20 cellular contexts compared by ENCODE assay signal in the genomic region with DNA sequence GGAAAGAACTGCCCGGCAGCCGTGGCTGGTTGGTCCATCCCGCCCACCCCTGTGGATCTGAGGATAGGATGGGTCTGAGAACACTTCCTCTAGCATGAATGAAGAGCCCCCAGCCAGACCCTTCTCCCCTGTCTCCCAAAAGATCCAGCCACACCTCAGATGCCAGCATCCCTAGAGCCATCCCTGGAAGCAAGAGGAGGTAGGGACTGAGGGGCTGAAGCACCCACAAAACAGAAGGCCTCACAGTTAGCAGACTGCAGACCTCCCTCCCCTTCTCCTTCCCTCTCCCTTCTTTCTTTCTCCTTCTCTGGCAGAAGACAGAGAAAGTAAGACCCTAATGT. TPM values are rescaled to one million over a fixed set of nuclear protein-coding genes. Genes with fewer than 3 reads are reported as not detected.
DNase-seq lines count a peak whose midpoint lies in the region; ATAC-seq and TF ChIP-seq lines count a peak whose summit lies in the region.
"Had no signal": no experiment of that assay in that cellular context is flagged by ENCODE, and none has a peak within 500 bp of the region (broad histone marks: within the 10 kb centered on the region; RNA-seq: fewer than 3 reads in every experiment).

No MANE protein-coding gene starts in this region.

- no peak overlapping the region for H3K4me2 ChIP-seq in neuronal stem cell (ENCODE audit: insufficient read depth, low read length, poor library complexity, severe bottlenecking)
- H3K4me2 ChIP-seq: BLaER1, GM23338 had no signal

- H2BK15ac ChIP-seq in neuronal stem cell (ENCODE audit: low read length), result peak overlapping the region; percentile 58

- no peak overlapping the region for H3K4ac ChIP-seq in neuronal stem cell (ENCODE audit: low read length)

- H2AFZ ChIP-seq in neuronal stem cell (ENCODE audit: low read length), result no peak overlapping the region
- H2AFZ ChIP-seq: GM23338 had no signal

- H3K9ac ChIP-seq in neuronal stem cell (ENCODE audit: low read depth, low read length, poor library complexity), result no peak overlapping the region
- H3K9ac ChIP-seq: BLaER1 had no signal

- H2BK12ac ChIP-seq in neuronal stem cell (ENCODE audit: low read length), result peak overlapping the region; percentile 73

- no peak overlapping the region for H2BK120ac ChIP-seq in neuronal stem cell (ENCODE audit: low read depth, low read length)

- no peak overlapping the region for H3K23ac ChIP-seq in neuronal stem cell (ENCODE audit: low read depth, low read length, poor library complexity)

- no CpG with 5 or more reads among the region's 3 CpGs for WGBS in neuronal stem cell (ENCODE audit: extremely low coverage in 2 of 2, insufficient read length in 2 of 2, insufficient replicate concordance in 1 of 2), 2 donors

- no peak overlapping the region for H3K4me3 ChIP-seq in neuronal stem cell (ENCODE audit: low read length in 2 of 2)
- H3K4me3 ChIP-seq: BLaER1, GM23338 had no signal

- H3K27me3 ChIP-seq in neuronal stem cell (ENCODE audit: control insufficient read depth in 3 of 3, insufficient read depth in 3 of 3, low read depth in 1 of 3, low read length in 3 of 3), result peaks cover 0 to 17% (median 7%) of the 10 kb centered on the region in 3 experiments

- peaks cover 11% of the 10 kb centered on the region for H3K9me3 Mint-ChIP-seq in glutamatergic neuron (ENCODE audit: unreplicated experiment)
- H3K9me3 Mint-ChIP-seq: CD8-positive, alpha-beta T cell; GM23338; IgD-negative memory B cell had no signal

- DNase-seq in activated CD8-positive, alpha-beta memory T cell treated with anti-CD3 and anti-CD28 coated beads for 24 hours, result peak; percentile 52
- DNase-seq in activated CD8-positive, alpha-beta memory T cell treated with anti-CD3 and anti-CD28 coated beads, Interleukin-2, amount 50 U/mL, for 48 hours, result no peak
- DNase-seq in glutamatergic neuron (no peak), neuronal stem cell (ENCODE audit: low spot score) (no peak)
- no peak for DNase-seq in stimulated activated CD4-positive, alpha-beta T cell treated with anti-CD3 and anti-CD28 coated beads, Interleukin-4, amount 100 ng/mL, for 24 hours
- DNase-seq: Calu3; CD8-positive, alpha-beta T cell; DMS79 treated with DMSO at 0.1 percent for 48 hours; GF-D8; HCEC 1CT; KBM-7 had no signal

- peaks cover 21 to 47% of the 10 kb centered on the region in 2 donors for H3K4me1 ChIP-seq in neuronal stem cell (ENCODE audit: control insufficient read depth in 2 of 2, insufficient read depth in 1 of 2, low read depth in 1 of 2, low read length in 2 of 2)

- H3K9me3 ChIP-seq in neuronal stem cell (replicated peaks in 1 of 2; ENCODE audit: control insufficient read depth in 2 of 2, insufficient read depth in 1 of 2, low read depth in 1 of 2, low read length in 2 of 2), result no peaks in the 10 kb centered on the region
- H3K9me3 ChIP-seq: BLaER1 had no signal

- H2AK5ac ChIP-seq in neuronal stem cell (ENCODE audit: low read depth, low read length), result peak overlapping the region; percentile 56

- H3K27ac ChIP-seq in neuronal stem cell (replicated peaks; ENCODE audit: low read length), result no peak overlapping the region
- H3K27ac ChIP-seq: 22Rv1, BLaER1 had no signal

- peak overlapping the region; percentile 89 for H3K4me3 Mint-ChIP-seq in glutamatergic neuron (ENCODE audit: unreplicated experiment)
- H3K4me3 Mint-ChIP-seq: CD8-positive, alpha-beta T cell had no signal

- no peak overlapping the region for H4K8ac ChIP-seq in neuronal stem cell (ENCODE audit: low read depth, low read length)

- H3K14ac ChIP-seq in neuronal stem cell (ENCODE audit: low read length), result no peak overlapping the region

- no peak for TF ChIP-seq CTCF in glutamatergic neuron (IDR thresholded peaks at IDR 0.05; ENCODE audit: partially characterized antibody, unreplicated experiment)

- no peaks in the 10 kb centered on the region for H3K79me1 ChIP-seq in neuronal stem cell (ENCODE audit: low read depth, low read length)

- peaks cover 30% of the 10 kb centered on the region for H3K4me1 Mint-ChIP-seq in glutamatergic neuron (ENCODE audit: low read depth, unreplicated experiment)

- H3K27me3 Mint-ChIP-seq in glutamatergic neuron (ENCODE audit: unreplicated experiment), result peaks cover 28% of the 10 kb centered on the region

- H2BK5ac ChIP-seq in neuronal stem cell (ENCODE audit: low read length), result no peak overlapping the region

- ATAC-seq in HG02678 (IDR thresholded peaks at IDR 0.05; ENCODE audit: unreplicated experiment) (no peak), HG02885 (IDR thresholded peaks at IDR 0.05; ENCODE audit: poor library complexity, unreplicated experiment) (no peak)
- ATAC-seq: CD8-positive, alpha-beta T cell; GM23338; HepG2 had no signal

- H3K36me3 Mint-ChIP-seq in glutamatergic neuron (ENCODE audit: unreplicated experiment), result no peaks in the 10 kb centered on the region
- H3K36me3 Mint-ChIP-seq: CD8-positive, alpha-beta T cell had no signal

- no peak overlapping the region for H3K18ac ChIP-seq in neuronal stem cell (ENCODE audit: low read length)

- no peaks in the 10 kb centered on the region for H3K36me3 ChIP-seq in neuronal stem cell (replicated peaks in 1 of 2; ENCODE audit: control insufficient read depth in 2 of 2, insufficient read depth in 2 of 2, low read length in 2 of 2)

- no peak overlapping the region for H4K91ac ChIP-seq in neuronal stem cell (ENCODE audit: low read depth, low read length, poor library complexity)

- H3K27ac Mint-ChIP-seq in glutamatergic neuron (ENCODE audit: unreplicated experiment), result no peak overlapping the region
- H3K27ac Mint-ChIP-seq: CD14-positive monocyte; CD8-positive, alpha-beta T cell; GM23338 had no signal

RNA-seq across cellular contexts. Expression of a gene that starts 1.7 kb away (rescaled TPM):
- 50.4 TPM for total RNA-seq in glutamatergic neuron (ENCODE audit: unreplicated experiment)
- polyA plus RNA-seq in neuronal stem cell (2013, experiment 1 of 2), result 33.3 TPM
- 33.6 TPM for polyA plus RNA-seq in neuronal stem cell (2013, experiment 2 of 2)
- total RNA-seq: Calu3, HepG2 had no signal
- polyA plus RNA-seq: AG04450, CD14-positive monocyte, HepG2, IgD-negative memory B cell had no signal

RNA-seq across cellular contexts. Expression of a gene that starts 22.6 kb away (rescaled TPM):
- total RNA-seq in glutamatergic neuron (ENCODE audit: unreplicated experiment), result 2.9 TPM
- polyA plus RNA-seq in neuronal stem cell (2013, experiment 1 of 2), result 1.3 TPM
- polyA plus RNA-seq in neuronal stem cell (2013, experiment 2 of 2), result 1.4 TPM
- total RNA-seq: Calu3, HepG2 had no signal

RNA-seq across cellular contexts. Expression of a gene that starts 38.4 kb away (rescaled TPM):
- 5.5 TPM for total RNA-seq in glutamatergic neuron (ENCODE audit: unreplicated experiment)
- polyA plus RNA-seq in neuronal stem cell (2013, experiment 1 of 2), result 1.3 TPM
- polyA plus RNA-seq in neuronal stem cell (2013, experiment 2 of 2), result 1.3 TPM

RNA-seq across cellular contexts. Expression of a gene that starts 57.0 kb away (rescaled TPM):
- total RNA-seq in glutamatergic neuron (ENCODE audit: unreplicated experiment), result 415 TPM
- 214 TPM for polyA plus RNA-seq in neuronal stem cell (2013, experiment 1 of 2)
- 215 TPM for polyA plus RNA-seq in neuronal stem cell (2013, experiment 2 of 2)
